Comparison of ENCODE assay signal across 1 cellular context in the genomic region with DNA sequence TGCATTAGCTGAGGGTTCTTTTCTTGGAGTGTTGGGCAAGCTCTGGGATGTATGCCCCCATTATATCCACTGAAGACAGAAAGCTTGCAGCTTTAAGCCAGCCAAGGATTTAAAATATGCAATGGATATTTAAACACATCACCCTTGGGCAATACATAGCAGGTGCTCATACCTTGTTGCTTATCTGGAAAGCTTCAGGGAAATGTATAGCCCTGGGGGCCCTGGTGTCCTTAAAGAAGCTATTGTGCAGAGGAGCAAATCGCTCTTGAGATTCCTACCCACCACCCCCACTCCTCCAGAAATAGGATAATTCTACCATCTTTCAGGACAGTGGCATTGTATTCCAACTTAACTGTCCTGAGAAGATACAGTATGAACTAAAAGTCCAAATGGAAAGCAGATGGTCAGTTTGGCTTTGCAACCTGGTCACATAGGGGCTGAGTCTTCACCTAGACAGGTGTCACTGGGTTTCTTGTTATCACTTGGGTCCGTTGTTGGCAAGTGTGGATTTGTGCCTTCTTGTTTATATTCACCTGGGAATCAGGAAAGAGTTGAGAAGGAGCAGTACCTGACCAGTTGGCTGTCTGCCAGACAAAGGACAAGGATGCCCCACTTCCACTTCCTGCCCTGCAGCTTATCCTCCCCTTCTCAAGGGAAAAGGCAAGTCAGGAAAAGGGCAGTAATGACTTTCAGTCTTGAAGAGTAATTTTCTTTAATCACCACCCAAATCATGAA.
TF ChIP-seq lines count a peak whose summit lies in the region.

No MANE protein-coding gene starts in this region.

TF ChIP-seq in H1, 55 proteins besides CTCF, POLR2A, EP300 and RAD21:
- TF ChIP-seq, protein P1, sequence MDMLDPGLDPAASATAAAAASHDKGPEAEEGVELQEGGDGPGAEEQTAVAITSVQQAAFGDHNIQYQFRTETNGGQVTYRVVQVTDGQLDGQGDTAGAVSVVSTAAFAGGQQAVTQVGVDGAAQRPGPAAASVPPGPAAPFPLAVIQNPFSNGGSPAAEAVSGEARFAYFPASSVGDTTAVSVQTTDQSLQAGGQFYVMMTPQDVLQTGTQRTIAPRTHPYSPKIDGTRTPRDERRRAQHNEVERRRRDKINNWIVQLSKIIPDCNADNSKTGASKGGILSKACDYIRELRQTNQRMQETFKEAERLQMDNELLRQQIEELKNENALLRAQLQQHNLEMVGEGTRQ (IDR thresholded peaks at IDR 0.05; ENCODE audit: low read length): no peak
- no peak for TF ChIP-seq ZNF274 (IDR thresholded peaks at IDR 0.05; ENCODE audit: borderline replicate concordance, extremely low read depth, low read length)
- TF ChIP-seq JUND (IDR thresholded peaks at IDR 0.05; ENCODE audit: low read length): no peak
- no peak for TF ChIP-seq MAFK (IDR thresholded peaks at IDR 0.05; ENCODE audit: low read depth, low read length)
- no peak for TF ChIP-seq POU5F1 (IDR thresholded peaks at IDR 0.05; ENCODE audit: low read depth, low read length)
- TF ChIP-seq, protein P2, sequence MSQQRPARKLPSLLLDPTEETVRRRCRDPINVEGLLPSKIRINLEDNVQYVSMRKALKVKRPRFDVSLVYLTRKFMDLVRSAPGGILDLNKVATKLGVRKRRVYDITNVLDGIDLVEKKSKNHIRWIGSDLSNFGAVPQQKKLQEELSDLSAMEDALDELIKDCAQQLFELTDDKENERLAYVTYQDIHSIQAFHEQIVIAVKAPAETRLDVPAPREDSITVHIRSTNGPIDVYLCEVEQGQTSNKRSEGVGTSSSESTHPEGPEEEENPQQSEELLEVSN (IDR thresholded peaks at IDR 0.05): no peak
- no peak for TF ChIP-seq CHD2 (IDR thresholded peaks at IDR 0.05; ENCODE audit: low read length)
- no peak for TF ChIP-seq SP2 (IDR thresholded peaks at IDR 0.05; ENCODE audit: low read length)
- no peak for TF ChIP-seq SUZ12 (IDR thresholded peaks at IDR 0.05; ENCODE audit: low read length)
- no peak for TF ChIP-seq SP4 (IDR thresholded peaks at IDR 0.05; ENCODE audit: low read length)
- TF ChIP-seq ASH2L (IDR thresholded peaks at IDR 0.05; ENCODE audit: low read length): no peak
- no peak for TF ChIP-seq YY1 (IDR thresholded peaks at IDR 0.05; ENCODE audit: low read depth, low read length)
- no peak for TF ChIP-seq SAP30 (IDR thresholded peaks at IDR 0.05; ENCODE audit: insufficient read depth, insufficient replicate concordance, low read length)
- TF ChIP-seq TEAD4 (IDR thresholded peaks at IDR 0.05; ENCODE audit: low read depth, low read length): no peak
- TF ChIP-seq JUN (IDR thresholded peaks at IDR 0.05; ENCODE audit: low read depth, low read length): no peak
- no peak for TF ChIP-seq CHD1 (IDR thresholded peaks at IDR 0.05; ENCODE audit: low read depth, low read length)
